Comparison of ENCODE assay signal across 1 cellular context in the genomic region with DNA sequence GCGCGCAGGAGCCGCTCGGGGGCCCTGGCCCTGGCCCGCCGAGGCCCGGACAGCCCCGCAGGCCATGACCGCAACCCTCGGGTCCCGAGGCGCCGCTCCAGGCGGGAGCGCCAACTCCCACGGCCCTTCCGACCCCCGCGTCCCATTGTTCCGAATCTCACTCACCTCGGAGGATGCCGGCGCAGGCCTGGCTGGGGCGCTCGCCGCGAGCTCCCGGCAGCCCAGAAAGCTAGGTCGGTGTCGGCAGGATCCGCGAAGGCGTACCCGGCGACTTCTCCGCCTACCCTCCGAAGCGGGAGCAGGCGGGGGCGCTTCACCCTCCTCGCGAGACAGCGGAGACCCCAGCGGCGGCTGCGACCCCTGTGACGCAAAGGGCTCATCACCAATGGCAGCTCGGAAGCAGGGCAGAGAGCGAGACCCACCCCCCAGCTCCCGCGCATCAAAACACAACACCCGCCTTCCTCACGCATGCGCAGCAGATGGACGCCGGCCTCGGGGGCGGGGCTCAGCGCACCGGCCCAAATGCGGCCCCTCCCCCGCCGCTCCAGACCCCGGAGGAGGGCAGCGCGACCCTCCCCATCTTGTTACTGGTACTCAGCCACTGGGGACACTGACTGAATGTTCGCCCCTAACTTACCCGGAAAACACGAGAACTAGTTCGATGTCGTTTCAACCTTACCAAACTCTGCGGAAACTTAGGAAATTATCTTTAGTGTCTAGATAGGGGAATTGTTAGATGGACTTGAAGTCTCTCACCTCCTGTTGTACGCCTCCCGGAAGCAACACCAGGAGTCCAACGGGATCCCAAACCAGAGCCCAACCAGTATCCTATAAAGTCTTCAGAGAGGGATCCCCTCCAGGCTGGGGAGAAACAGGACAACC.
TF ChIP-seq lines count a peak whose summit lies in the region.

No MANE protein-coding gene starts in this region.

TF ChIP-seq in HepG2, 621 proteins besides CTCF, POLR2A, EP300 and RAD21 (continued from another document and continues in another):
- TF ChIP-seq, protein P1, sequence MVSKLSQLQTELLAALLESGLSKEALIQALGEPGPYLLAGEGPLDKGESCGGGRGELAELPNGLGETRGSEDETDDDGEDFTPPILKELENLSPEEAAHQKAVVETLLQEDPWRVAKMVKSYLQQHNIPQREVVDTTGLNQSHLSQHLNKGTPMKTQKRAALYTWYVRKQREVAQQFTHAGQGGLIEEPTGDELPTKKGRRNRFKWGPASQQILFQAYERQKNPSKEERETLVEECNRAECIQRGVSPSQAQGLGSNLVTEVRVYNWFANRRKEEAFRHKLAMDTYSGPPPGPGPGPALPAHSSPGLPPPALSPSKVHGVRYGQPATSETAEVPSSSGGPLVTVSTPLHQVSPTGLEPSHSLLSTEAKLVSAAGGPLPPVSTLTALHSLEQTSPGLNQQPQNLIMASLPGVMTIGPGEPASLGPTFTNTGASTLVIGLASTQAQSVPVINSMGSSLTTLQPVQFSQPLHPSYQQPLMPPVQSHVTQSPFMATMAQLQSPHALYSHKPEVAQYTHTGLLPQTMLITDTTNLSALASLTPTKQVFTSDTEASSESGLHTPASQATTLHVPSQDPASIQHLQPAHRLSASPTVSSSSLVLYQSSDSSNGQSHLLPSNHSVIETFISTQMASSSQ (IDR thresholded peaks at IDR 0.05; ENCODE audit: low read depth), result no peak
- TF ChIP-seq, protein P1 (CRISPR knock-in tag; IDR thresholded peaks at IDR 0.05; ENCODE audit: borderline replicate concordance), result peak; percentile 60
- 0 out of 2 replicates have a peak, but pooled peaks have one; percentile 20 for TF ChIP-seq CEBPG (CRISPR knock-in tag; IDR thresholded peaks at IDR 0.05)
- no peak for TF ChIP-seq RELA (CRISPR knock-in tag; IDR thresholded peaks at IDR 0.05)
- 0 out of 2 replicates have a peak, but pooled peaks have one; percentile 24 for TF ChIP-seq TGIF2 (CRISPR knock-in tag; IDR thresholded peaks at IDR 0.05)
- no peak for TF ChIP-seq HNF4G (IDR thresholded peaks at IDR 0.05; ENCODE audit: borderline replicate concordance, low read depth, low read length)
- no peak for TF ChIP-seq HNF4G (CRISPR knock-in tag; IDR thresholded peaks at IDR 0.05; ENCODE audit: borderline replicate concordance, low read depth)
- TF ChIP-seq, protein P2, sequence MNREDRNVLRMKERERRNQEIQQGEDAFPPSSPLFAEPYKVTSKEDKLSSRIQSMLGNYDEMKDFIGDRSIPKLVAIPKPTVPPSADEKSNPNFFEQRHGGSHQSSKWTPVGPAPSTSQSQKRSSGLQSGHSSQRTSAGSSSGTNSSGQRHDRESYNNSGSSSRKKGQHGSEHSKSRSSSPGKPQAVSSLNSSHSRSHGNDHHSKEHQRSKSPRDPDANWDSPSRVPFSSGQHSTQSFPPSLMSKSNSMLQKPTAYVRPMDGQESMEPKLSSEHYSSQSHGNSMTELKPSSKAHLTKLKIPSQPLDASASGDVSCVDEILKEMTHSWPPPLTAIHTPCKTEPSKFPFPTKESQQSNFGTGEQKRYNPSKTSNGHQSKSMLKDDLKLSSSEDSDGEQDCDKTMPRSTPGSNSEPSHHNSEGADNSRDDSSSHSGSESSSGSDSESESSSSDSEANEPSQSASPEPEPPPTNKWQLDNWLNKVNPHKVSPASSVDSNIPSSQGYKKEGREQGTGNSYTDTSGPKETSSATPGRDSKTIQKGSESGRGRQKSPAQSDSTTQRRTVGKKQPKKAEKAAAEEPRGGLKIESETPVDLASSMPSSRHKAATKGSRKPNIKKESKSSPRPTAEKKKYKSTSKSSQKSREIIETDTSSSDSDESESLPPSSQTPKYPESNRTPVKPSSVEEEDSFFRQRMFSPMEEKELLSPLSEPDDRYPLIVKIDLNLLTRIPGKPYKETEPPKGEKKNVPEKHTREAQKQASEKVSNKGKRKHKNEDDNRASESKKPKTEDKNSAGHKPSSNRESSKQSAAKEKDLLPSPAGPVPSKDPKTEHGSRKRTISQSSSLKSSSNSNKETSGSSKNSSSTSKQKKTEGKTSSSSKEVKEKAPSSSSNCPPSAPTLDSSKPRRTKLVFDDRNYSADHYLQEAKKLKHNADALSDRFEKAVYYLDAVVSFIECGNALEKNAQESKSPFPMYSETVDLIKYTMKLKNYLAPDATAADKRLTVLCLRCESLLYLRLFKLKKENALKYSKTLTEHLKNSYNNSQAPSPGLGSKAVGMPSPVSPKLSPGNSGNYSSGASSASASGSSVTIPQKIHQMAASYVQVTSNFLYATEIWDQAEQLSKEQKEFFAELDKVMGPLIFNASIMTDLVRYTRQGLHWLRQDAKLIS (CRISPR knock-in tag; IDR thresholded peaks at IDR 0.05), result 0 out of 2 replicates have a peak, but pooled peaks have one; percentile 16
- TF ChIP-seq STAT5B (CRISPR knock-in tag; IDR thresholded peaks at IDR 0.05), result no peak; the same call in 1 of the 2 replicates
- TF ChIP-seq, protein P3, sequence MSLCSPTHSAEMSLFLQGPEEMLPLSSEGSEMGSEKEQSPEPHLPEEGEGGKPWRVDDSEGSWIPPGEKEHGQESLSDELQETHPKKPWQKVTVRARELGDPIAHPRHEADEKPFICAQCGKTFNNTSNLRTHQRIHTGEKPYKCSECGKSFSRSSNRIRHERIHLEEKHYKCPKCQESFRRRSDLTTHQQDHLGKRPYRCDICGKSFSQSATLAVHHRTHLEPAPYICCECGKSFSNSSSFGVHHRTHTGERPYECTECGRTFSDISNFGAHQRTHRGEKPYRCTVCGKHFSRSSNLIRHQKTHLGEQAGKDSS (CRISPR knock-in tag; IDR thresholded peaks at IDR 0.05; ENCODE audit: borderline replicate concordance, low read depth), result no peak
- TF ChIP-seq CEBPB (IDR thresholded peaks at IDR 0.05; ENCODE audit: borderline replicate concordance, low read depth, low read length), result no peak
- TF ChIP-seq, protein P4, sequence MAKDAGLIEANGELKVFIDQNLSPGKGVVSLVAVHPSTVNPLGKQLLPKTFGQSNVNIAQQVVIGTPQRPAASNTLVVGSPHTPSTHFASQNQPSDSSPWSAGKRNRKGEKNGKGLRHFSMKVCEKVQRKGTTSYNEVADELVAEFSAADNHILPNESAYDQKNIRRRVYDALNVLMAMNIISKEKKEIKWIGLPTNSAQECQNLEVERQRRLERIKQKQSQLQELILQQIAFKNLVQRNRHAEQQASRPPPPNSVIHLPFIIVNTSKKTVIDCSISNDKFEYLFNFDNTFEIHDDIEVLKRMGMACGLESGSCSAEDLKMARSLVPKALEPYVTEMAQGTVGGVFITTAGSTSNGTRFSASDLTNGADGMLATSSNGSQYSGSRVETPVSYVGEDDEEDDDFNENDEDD (CRISPR knock-in tag; IDR thresholded peaks at IDR 0.05; ENCODE audit: borderline replicate concordance), result peak; percentile 51; the same call in 1 of the 2 replicates
- TF ChIP-seq KLF9 (CRISPR knock-in tag; IDR thresholded peaks at IDR 0.05; ENCODE audit: low read depth), result no peak
- no peak; the same call in 1 of the 2 replicates for TF ChIP-seq ZNF589 (CRISPR knock-in tag; conservative IDR thresholded peaks at IDR 0.05)
- TF ChIP-seq HOXA3 (CRISPR knock-in tag; IDR thresholded peaks at IDR 0.05), result peak; percentile 91
- TF ChIP-seq, protein P5, sequence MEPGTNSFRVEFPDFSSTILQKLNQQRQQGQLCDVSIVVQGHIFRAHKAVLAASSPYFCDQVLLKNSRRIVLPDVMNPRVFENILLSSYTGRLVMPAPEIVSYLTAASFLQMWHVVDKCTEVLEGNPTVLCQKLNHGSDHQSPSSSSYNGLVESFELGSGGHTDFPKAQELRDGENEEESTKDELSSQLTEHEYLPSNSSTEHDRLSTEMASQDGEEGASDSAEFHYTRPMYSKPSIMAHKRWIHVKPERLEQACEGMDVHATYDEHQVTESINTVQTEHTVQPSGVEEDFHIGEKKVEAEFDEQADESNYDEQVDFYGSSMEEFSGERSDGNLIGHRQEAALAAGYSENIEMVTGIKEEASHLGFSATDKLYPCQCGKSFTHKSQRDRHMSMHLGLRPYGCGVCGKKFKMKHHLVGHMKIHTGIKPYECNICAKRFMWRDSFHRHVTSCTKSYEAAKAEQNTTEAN (CRISPR knock-in tag; conservative IDR thresholded peaks at IDR 0.05), result no peak
- no peak for TF ChIP-seq EZH2 (conservative IDR thresholded peaks at IDR 0.05; ENCODE audit: low read depth, low read length)
- no peak for TF ChIP-seq CHD4 (IDR thresholded peaks at IDR 0.05; ENCODE audit: borderline replicate concordance, low read length)
- TF ChIP-seq ZNF510 (CRISPR knock-in tag; IDR thresholded peaks at IDR 0.05; ENCODE audit: low read depth), result no peak
- TF ChIP-seq HCFC1 (IDR thresholded peaks at IDR 0.05; ENCODE audit: low read depth, low read length), result no peak
- peak; percentile 64; the same call in 1 of the 2 replicates for TF ChIP-seq PHF20 (CRISPR knock-in tag; IDR thresholded peaks at IDR 0.05)
- no peak for TF ChIP-seq ZNF670 (CRISPR knock-in tag; IDR thresholded peaks at IDR 0.05; ENCODE audit: borderline replicate concordance)
- TF ChIP-seq SMARCC2 (IDR thresholded peaks at IDR 0.05), result no peak
- TF ChIP-seq SETDB1 (CRISPR knock-in tag; IDR thresholded peaks at IDR 0.05; ENCODE audit: borderline replicate concordance), result no peak
- TF ChIP-seq, protein P6, sequence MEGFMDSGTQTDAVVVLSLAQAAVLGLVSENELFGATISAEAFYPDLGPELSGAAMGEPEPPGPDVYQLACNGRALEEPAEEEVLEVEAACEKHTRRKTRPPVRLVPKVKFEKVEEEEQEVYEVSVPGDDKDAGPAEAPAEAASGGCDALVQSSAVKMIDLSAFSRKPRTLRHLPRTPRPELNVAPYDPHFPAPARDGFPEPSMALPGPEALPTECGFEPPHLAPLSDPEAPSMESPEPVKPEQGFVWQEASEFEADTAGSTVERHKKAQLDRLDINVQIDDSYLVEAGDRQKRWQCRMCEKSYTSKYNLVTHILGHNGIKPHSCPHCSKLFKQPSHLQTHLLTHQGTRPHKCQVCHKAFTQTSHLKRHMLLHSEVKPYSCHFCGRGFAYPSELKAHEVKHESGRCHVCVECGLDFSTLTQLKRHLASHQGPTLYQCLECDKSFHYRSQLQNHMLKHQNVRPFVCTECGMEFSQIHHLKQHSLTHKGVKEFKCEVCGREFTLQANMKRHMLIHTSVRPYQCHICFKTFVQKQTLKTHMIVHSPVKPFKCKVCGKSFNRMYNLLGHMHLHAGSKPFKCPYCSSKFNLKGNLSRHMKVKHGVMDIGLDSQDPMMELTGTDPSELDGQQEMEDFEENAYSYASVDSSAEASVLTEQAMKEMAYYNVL (CRISPR knock-in tag; IDR thresholded peaks at IDR 0.05; ENCODE audit: borderline replicate concordance), result no peak
- TF ChIP-seq KLF16 (CRISPR knock-in tag; IDR thresholded peaks at IDR 0.05), result peak in 1 of 2 experiments; percentile 39; a peak in 1 of 4 replicates
- no peak for TF ChIP-seq MEIS1 (CRISPR knock-in tag; IDR thresholded peaks at IDR 0.05; ENCODE audit: borderline replicate concordance)
- peak; percentile 60; the same call in 1 of the 2 replicates for TF ChIP-seq IRF2 (CRISPR knock-in tag; IDR thresholded peaks at IDR 0.05)
- no peak; the same call in 1 of the 2 replicates for TF ChIP-seq ZFP36L1 (CRISPR knock-in tag; IDR thresholded peaks at IDR 0.05)
- TF ChIP-seq ATRX (CRISPR knock-in tag; IDR thresholded peaks at IDR 0.05; ENCODE audit: borderline replicate concordance), result no peak
- TF ChIP-seq ZNF577 (CRISPR knock-in tag; IDR thresholded peaks at IDR 0.05; ENCODE audit: borderline replicate concordance, low read depth), result no peak
- TF ChIP-seq FLYWCH1 (CRISPR knock-in tag; IDR thresholded peaks at IDR 0.05), result no peak
- peak; percentile 72 for TF ChIP-seq AGO1 (IDR thresholded peaks at IDR 0.05; ENCODE audit: low read depth, low read length, poor library complexity, severe bottlenecking)
- TF ChIP-seq, protein P7, sequence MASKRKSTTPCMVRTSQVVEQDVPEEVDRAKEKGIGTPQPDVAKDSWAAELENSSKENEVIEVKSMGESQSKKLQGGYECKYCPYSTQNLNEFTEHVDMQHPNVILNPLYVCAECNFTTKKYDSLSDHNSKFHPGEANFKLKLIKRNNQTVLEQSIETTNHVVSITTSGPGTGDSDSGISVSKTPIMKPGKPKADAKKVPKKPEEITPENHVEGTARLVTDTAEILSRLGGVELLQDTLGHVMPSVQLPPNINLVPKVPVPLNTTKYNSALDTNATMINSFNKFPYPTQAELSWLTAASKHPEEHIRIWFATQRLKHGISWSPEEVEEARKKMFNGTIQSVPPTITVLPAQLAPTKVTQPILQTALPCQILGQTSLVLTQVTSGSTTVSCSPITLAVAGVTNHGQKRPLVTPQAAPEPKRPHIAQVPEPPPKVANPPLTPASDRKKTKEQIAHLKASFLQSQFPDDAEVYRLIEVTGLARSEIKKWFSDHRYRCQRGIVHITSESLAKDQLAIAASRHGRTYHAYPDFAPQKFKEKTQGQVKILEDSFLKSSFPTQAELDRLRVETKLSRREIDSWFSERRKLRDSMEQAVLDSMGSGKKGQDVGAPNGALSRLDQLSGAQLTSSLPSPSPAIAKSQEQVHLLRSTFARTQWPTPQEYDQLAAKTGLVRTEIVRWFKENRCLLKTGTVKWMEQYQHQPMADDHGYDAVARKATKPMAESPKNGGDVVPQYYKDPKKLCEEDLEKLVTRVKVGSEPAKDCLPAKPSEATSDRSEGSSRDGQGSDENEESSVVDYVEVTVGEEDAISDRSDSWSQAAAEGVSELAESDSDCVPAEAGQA (IDR thresholded peaks at IDR 0.05; ENCODE audit: low read depth), result no peak; the same call in 1 of the 2 replicates
- TF ChIP-seq, protein P7 (CRISPR knock-in tag; IDR thresholded peaks at IDR 0.05; ENCODE audit: borderline replicate concordance), result no peak
- TF ChIP-seq ZMYM3 (CRISPR knock-in tag; IDR thresholded peaks at IDR 0.05), result no peak
